Comparison of ENCODE assay signal across 27 cellular contexts in genomic region chr3:150472421-150472820, GRCh38.
DNase-seq lines count a peak whose midpoint lies in the region; ATAC-seq and TF ChIP-seq lines count a peak whose summit lies in the region.
"Had no signal": no experiment of that assay in that cellular context is flagged by ENCODE, and none has a peak within 500 bp of the region (broad histone marks: within the 10 kb centered on the region; RNA-seq: fewer than 3 reads in every experiment).

No MANE protein-coding gene starts in this region.

- no peaks in the 10 kb centered on the region for H4K20me1 ChIP-seq in PC-9 (ENCODE audit: insufficient read depth)

- CTCF ChIA-PET in Calu3 (lab: Charles Lee) (interaction anchor here (0.7 kb wide), 1 partner anchor 16 kb away, joined by 5 read pairs; no protein-coding TSS in a partner anchor), PC-9 (lab: Charles Lee) (interaction anchor here (0.6 to 1.0 kb wide), 2 partner anchors 64 to 123 kb away, joined by 4 to 5 read pairs; partner anchors contain the start of gene TSC22D2)

- no peak overlapping the region for H4K12ac ChIP-seq in trophoblast cell (ENCODE audit: low read depth, low read length)

- H3K27me3 Mint-ChIP-seq in Calu3 (ENCODE audit: unreplicated experiment), result no peaks in the 10 kb centered on the region
- H3K27me3 Mint-ChIP-seq: CD8-positive, alpha-beta memory T cell had no signal

- H3K9me2 ChIP-seq in PC-9 (ENCODE audit: insufficient read depth), result no peaks in the 10 kb centered on the region

- no peak overlapping the region for H3K4ac ChIP-seq in trophoblast cell (ENCODE audit: low read depth, low read length)

- POLR2A ChIA-PET in PC-9 (lab: Charles Lee; ENCODE audit: unreplicated experiment), result interaction anchor here (0.6 kb wide), 2 partner anchors 45 to 54 kb away, joined by 3 to 4 read pairs; no protein-coding TSS in a partner anchor

- H3K9me3 ChIP-seq in PC-9 (ENCODE audit: insufficient read depth, low read depth) (peaks cover 11% of the 10 kb centered on the region; the same call in 1 of the 2 replicates), trophoblast cell (ENCODE audit: insufficient read depth, low read depth, low read length) (no peaks in the 10 kb centered on the region), HAP-1 (no peaks in the 10 kb centered on the region)
- H3K9me3 ChIP-seq: BE2C, Peyer's patch had no signal

- peaks cover 39% of the 10 kb centered on the region for H3K4me1 Mint-ChIP-seq in Calu3 (ENCODE audit: low read depth, unreplicated experiment)
- H3K4me1 Mint-ChIP-seq: CD8-positive, alpha-beta memory T cell had no signal

- no peak overlapping the region for H2AFZ ChIP-seq in PC-9
- no peak overlapping the region for H2AFZ ChIP-seq in trophoblast cell (ENCODE audit: insufficient read depth, low read length, poor library complexity)

- peaks cover 6% of the 10 kb centered on the region for H3K36me3 Mint-ChIP-seq in Calu3 (ENCODE audit: insufficient read depth, unreplicated experiment)

- no peak overlapping the region for H3K23ac ChIP-seq in trophoblast cell (ENCODE audit: low read length)

- H3K9ac ChIP-seq in trophoblast cell (ENCODE audit: low read length), result no peak overlapping the region

- H2BK120ac ChIP-seq in trophoblast cell (ENCODE audit: insufficient read depth, low read length, poor library complexity), result no peak overlapping the region

- H3F3A ChIP-seq in PC-9 (ENCODE audit: insufficient read depth, low read depth), result peaks cover 53% of the 10 kb centered on the region

- H3K79me2 ChIP-seq in PC-9 (ENCODE audit: low read depth) (no peaks in the 10 kb centered on the region), trophoblast cell (ENCODE audit: control insufficient read depth, insufficient read depth, low read length, poor library complexity) (no peaks in the 10 kb centered on the region)

- in situ Hi-C loops in HAP-1 (cut with MboI; ENCODE audit: low sequenced_read_pairs), result no loop called here

- H4K91ac ChIP-seq in trophoblast cell (ENCODE audit: low read depth, low read length), result no peak overlapping the region

- H3K36me3 ChIP-seq in PC-9 (ENCODE audit: low read depth), result no peaks in the 10 kb centered on the region
- no peaks in the 10 kb centered on the region for H3K36me3 ChIP-seq in trophoblast cell (ENCODE audit: control insufficient read depth in 1 of 2, insufficient read depth in 2 of 2, low read length in 2 of 2)
- no peaks in the 10 kb centered on the region for H3K36me3 ChIP-seq in HAP-1 (replicated peaks)
- H3K36me3 ChIP-seq: BE2C, Peyer's patch had no signal

- H3K4me2 ChIP-seq in PC-9, result peak overlapping the region; percentile 52
- no peak overlapping the region for H3K4me2 ChIP-seq in trophoblast cell (ENCODE audit: low read length)

- ATAC-seq in GM19324 (IDR thresholded peaks at IDR 0.05; ENCODE audit: low FRiP score, unreplicated experiment) (no peak), HG03039 (IDR thresholded peaks at IDR 0.05; ENCODE audit: unreplicated experiment) (no peak)

- no peaks in the 10 kb centered on the region for H3K9me3 Mint-ChIP-seq in Calu3 (ENCODE audit: low read depth, unreplicated experiment)

- peaks cover 52% of the 10 kb centered on the region for H3K4me1 ChIP-seq in PC-9 (replicated peaks; ENCODE audit: insufficient read depth)
- peaks cover 14 to 18% of the 10 kb centered on the region in 2 experiments for H3K4me1 ChIP-seq in trophoblast cell (ENCODE audit: control insufficient read depth in 1 of 2, insufficient read depth in 2 of 2, low read length in 2 of 2)
- H3K4me1 ChIP-seq in HAP-1, result no peaks in the 10 kb centered on the region
- H3K4me1 ChIP-seq: BE2C had no signal

- H3K27ac ChIP-seq in PC-9, result peak overlapping the region; percentile 69
- H3K27ac ChIP-seq in trophoblast cell (ENCODE audit: low read depth, low read length), result peak overlapping the region; percentile 82
- H3K27ac ChIP-seq: Peyer's patch, SK-N-MC had no signal

- H4K8ac ChIP-seq in trophoblast cell (ENCODE audit: low read depth, low read length), result no peak overlapping the region

- H3K27me3 ChIP-seq in PC-9 (ENCODE audit: insufficient read depth, low read depth) (no peaks in the 10 kb centered on the region), trophoblast cell (ENCODE audit: insufficient read depth, low read length) (no peaks in the 10 kb centered on the region), HAP-1 (ENCODE audit: low read depth) (no peaks in the 10 kb centered on the region)
- H3K27me3 ChIP-seq: BE2C, MG63, Peyer's patch had no signal

- intact Hi-C loops in Calu3 (cut with micrococcal nuclease; ENCODE audit: unreplicated experiment) (loop anchor here (5.0 kb wide), 1 partner anchor 125 kb away; no protein-coding TSS in a partner anchor), PC-9 (cut with micrococcal nuclease; ENCODE audit: unreplicated experiment) (loop anchor here (1.0 to 2.0 kb wide), 2 partner anchors 22 to 127 kb away; no protein-coding TSS in a partner anchor)

- no TSS peak for BruUV-seq in Calu3 (replicated peaks; lab: Mats Ljungman, UMichigan)
- BruUV-seq in PC-9 (replicated peaks; lab: Mats Ljungman, UMichigan), result no TSS peak

- peak; percentile 22 for DNase-seq in Calu3
- peak; percentile 59 to 89 for DNase-seq in PC-9
- peak; percentile 27 for DNase-seq in epithelial cell of esophagus (ENCODE audit: low read depth)
- DNase-seq in trophoblast cell, result peak; percentile 43 to 87
- DNase-seq in HAP-1 (ENCODE audit: low spot score in 2 of 2), result no peak
- DNase-seq in activated T-cell treated with anti-CD3 and anti-CD28 coated beads, Interleukin-2, amount 50 U/mL, for 1 hour, result no peak
- DNase-seq: 8988T; ACHN; BE2C; CD8-positive, alpha-beta memory T cell; DMS153; DND-41; IMR-90; KG1; MG63; NCI-H1105 treated with DMSO at 0.1 percent for 48 hours; NCI-H146; NCI-H1930; NCI-H2107; NCI-H446 treated with DMSO at 0.1 percent for 48 hours; NCI-H526 treated with DMSO at 0.1 percent for 48 hours; Peyer's patch; SIG-M5 had no signal

- no peak overlapping the region for H2AK5ac ChIP-seq in trophoblast cell (ENCODE audit: low read length)

- peaks cover 14% of the 10 kb centered on the region for H3K79me1 ChIP-seq in trophoblast cell (ENCODE audit: low read length)

- H3K4me3 Mint-ChIP-seq in Calu3 (ENCODE audit: low read depth, unreplicated experiment), result no peak overlapping the region
- H3K4me3 Mint-ChIP-seq: CD14-positive monocyte; CD8-positive, alpha-beta memory T cell had no signal

- TF ChIP-seq CTCF in Calu3 (IDR thresholded peaks at IDR 0.05; ENCODE audit: unreplicated experiment), result no peak
- no peak for TF ChIP-seq CTCF in PC-9 (conservative IDR thresholded peaks at IDR 0.05)
- TF ChIP-seq CTCF in epithelial cell of esophagus (IDR thresholded peaks at IDR 0.05; ENCODE audit: insufficient read depth, low read depth, low read length, missing control alignments), result no peak

- no peak overlapping the region for H3K18ac ChIP-seq in trophoblast cell (ENCODE audit: low read length)

- H3K4me3 ChIP-seq in PC-9 (no peak overlapping the region), epithelial cell of esophagus (ENCODE audit: low read length) (no peak overlapping the region), trophoblast cell (ENCODE audit: low read depth, low read length) (no peak overlapping the region), HAP-1 (no peak overlapping the region)
- H3K4me3 ChIP-seq: MG63, Peyer's patch, SK-N-MC had no signal

- peak overlapping the region; percentile 24 for H3K27ac Mint-ChIP-seq in Calu3 (ENCODE audit: unreplicated experiment)
- H3K27ac Mint-ChIP-seq: CD14-positive monocyte; CD8-positive, alpha-beta memory T cell had no signal

- no peak overlapping the region for H2BK5ac ChIP-seq in trophoblast cell (ENCODE audit: low read depth, low read length, poor library complexity)

- no peak overlapping the region for H3K14ac ChIP-seq in trophoblast cell (ENCODE audit: low read length)

- no peak overlapping the region for H2BK12ac ChIP-seq in trophoblast cell (ENCODE audit: low read length)

- WGBS in trophoblast cell (ENCODE audit: extremely low coverage, insufficient coverage, insufficient read length), result no CpG with 5 or more reads among the region's 1 CpG

Comparison
In these comparisons a context has a peak if more than half of its experiments do, and no peak if none do; other contexts are left out.
1. DNase-seq: peak in Calu3 (single experiment), PC-9 (2 of 2), epithelial cell of esophagus (single experiment) and trophoblast cell (2 of 2); none in HAP-1 (0 of 2) and activated T-cell treated with anti-CD3 and anti-CD28 coated beads, Interleukin-2, amount 50 U/mL, for 1 hour (single experiment).